In genomic region chr16:29009050-29009837, GRCh38 we compare ENCODE assay signal across 15 cellular contexts. TPM values are rescaled to one million over a fixed set of nuclear protein-coding genes. Genes with fewer than 3 reads are reported as not detected.
DNase-seq lines count a peak whose midpoint lies in the region; ATAC-seq and TF ChIP-seq lines count a peak whose summit lies in the region.
"Had no signal": no experiment of that assay in that cellular context is flagged by ENCODE, and none has a peak within 500 bp of the region (broad histone marks: within the 10 kb centered on the region; RNA-seq: fewer than 3 reads in every experiment).

No MANE protein-coding gene starts in this region.

- H3K27ac Mint-ChIP-seq in GM23338 (no peak overlapping the region), T-cell (peak overlapping the region; percentile 95 to 98)
- peak overlapping the region; percentile 92 for H3K27ac Mint-ChIP-seq in activated T-helper 2 cell treated with anti-CD3 and anti-CD28 coated beads, Interferon-gamma antibody, Interleukin-2, Interleukin-4, amounts not matched to agents 10 μg/mL and 5 μg/mL and 100 μg/mL, durations not matched to agents 14 hours and 24 hours and 36 hours
- H3K27ac Mint-ChIP-seq: brain had no signal

- no peaks in the 10 kb centered on the region for H3K36me3 Mint-ChIP-seq in GM23338 (ENCODE audit: low read depth)
- no peaks in the 10 kb centered on the region for H3K36me3 Mint-ChIP-seq in T-cell
- H3K36me3 Mint-ChIP-seq in activated T-helper 2 cell treated with anti-CD3 and anti-CD28 coated beads, Interferon-gamma antibody, Interleukin-2, Interleukin-4, amounts not matched to agents 10 μg/mL and 5 μg/mL and 100 μg/mL, durations not matched to agents 14 hours and 24 hours and 36 hours (ENCODE audit: low read depth) = no peaks in the 10 kb centered on the region
- H3K36me3 Mint-ChIP-seq: brain had no signal

- H3K9me2 ChIP-seq in GM23338 (ENCODE audit: insufficient read depth) = peaks cover 4% of the 10 kb centered on the region; the same call in 1 of the 2 replicates

- no peaks in the 10 kb centered on the region for H3F3A ChIP-seq in GM23338 (replicated peaks; ENCODE audit: low read depth)

- intact Hi-C loops in activated T-helper 2 cell treated with anti-CD3 and anti-CD28 coated beads, Interferon-gamma antibody, Interleukin-2, Interleukin-4, amounts not matched to agents 10 μg/mL and 5 μg/mL and 100 μg/mL, durations not matched to agents 14 hours and 24 hours and 36 hours (cut with micrococcal nuclease) = loop anchor here (1.0 to 5.0 kb wide), 5 partner anchors 11 to 58 kb away; partner anchors contain the start of genes NFATC2IP and SPNS1

- peak overlapping the region; percentile 86 for H2AFZ ChIP-seq in GM23338

- no peak overlapping the region for H3K27ac ChIP-seq in GM23338 (ENCODE audit: low read depth)

- POLR2A ChIA-PET in T-cell (lab: Charles Lee) = no interaction called here

- no peak for ATAC-seq in GM23338
- peak in 2 of 4 experiments; percentile 6 to 9 for ATAC-seq in T-cell (replicated peaks in 1 of 4)
- no peak for ATAC-seq in GM21447 (IDR thresholded peaks at IDR 0.05; ENCODE audit: unreplicated experiment)
- ATAC-seq in HG03097 (IDR thresholded peaks at IDR 0.05; ENCODE audit: low FRiP score, unreplicated experiment) = no peak

- no peaks in the 10 kb centered on the region for H4K20me1 ChIP-seq in GM23338 (replicated peaks; ENCODE audit: insufficient read depth)

- no peak for TF ChIP-seq CTCF in GM23338 (conservative IDR thresholded peaks at IDR 0.05; ENCODE audit: low read depth in 2 of 2)

- H3K4me3 Mint-ChIP-seq in GM23338 (no peak overlapping the region), T-cell (peak overlapping the region; percentile 49 to 74 (median 57))
- peak overlapping the region; percentile 60 for H3K4me3 Mint-ChIP-seq in activated T-helper 2 cell treated with anti-CD3 and anti-CD28 coated beads, Interferon-gamma antibody, Interleukin-2, Interleukin-4, amounts not matched to agents 10 μg/mL and 5 μg/mL and 100 μg/mL, durations not matched to agents 14 hours and 24 hours and 36 hours (ENCODE audit: low read depth)
- H3K4me3 Mint-ChIP-seq: brain had no signal

- no peaks in the 10 kb centered on the region for H3K4me1 ChIP-seq in GM23338 (ENCODE audit: insufficient read depth)

- H3K79me2 ChIP-seq in GM23338 (replicated peaks; ENCODE audit: insufficient read depth) = no peaks in the 10 kb centered on the region

- H3K4me1 Mint-ChIP-seq in GM23338 (peaks cover 4% of the 10 kb centered on the region; the same call in 2 of the 3 replicates), T-cell (peaks cover 72 to 83% (median 77%) of the 10 kb centered on the region in 3 donors)
- peaks cover 58% of the 10 kb centered on the region for H3K4me1 Mint-ChIP-seq in activated T-helper 2 cell treated with anti-CD3 and anti-CD28 coated beads, Interferon-gamma antibody, Interleukin-2, Interleukin-4, amounts not matched to agents 10 μg/mL and 5 μg/mL and 100 μg/mL, durations not matched to agents 14 hours and 24 hours and 36 hours (ENCODE audit: low read depth)
- H3K4me1 Mint-ChIP-seq: brain had no signal

- H3K4me2 ChIP-seq in GM23338 = no peak overlapping the region

- H3K27me3 Mint-ChIP-seq in GM23338 (ENCODE audit: insufficient read depth, low read depth, poor library complexity) (no peaks in the 10 kb centered on the region), T-cell (no peaks in the 10 kb centered on the region)
- no peaks in the 10 kb centered on the region for H3K27me3 Mint-ChIP-seq in activated T-helper 2 cell treated with anti-CD3 and anti-CD28 coated beads, Interferon-gamma antibody, Interleukin-2, Interleukin-4, amounts not matched to agents 10 μg/mL and 5 μg/mL and 100 μg/mL, durations not matched to agents 14 hours and 24 hours and 36 hours (ENCODE audit: low read depth)

- H3K9me3 Mint-ChIP-seq in GM23338 (no peaks in the 10 kb centered on the region), T-cell (no peaks in the 10 kb centered on the region)
- no peaks in the 10 kb centered on the region for H3K9me3 Mint-ChIP-seq in activated T-helper 2 cell treated with anti-CD3 and anti-CD28 coated beads, Interferon-gamma antibody, Interleukin-2, Interleukin-4, amounts not matched to agents 10 μg/mL and 5 μg/mL and 100 μg/mL, durations not matched to agents 14 hours and 24 hours and 36 hours
- H3K9me3 Mint-ChIP-seq: brain, IgD-negative memory B cell had no signal

- no peaks in the 10 kb centered on the region for H3K27me3 ChIP-seq in GM23338 (ENCODE audit: insufficient read depth)

- H3K36me3 ChIP-seq in GM23338 (ENCODE audit: insufficient read depth) = no peaks in the 10 kb centered on the region

- no peak overlapping the region for H3K4me3 ChIP-seq in GM23338

- DNase-seq in GM23338 (ENCODE audit: low spot score) = no peak
- peak in 5 of 34 experiments; percentile 14 to 37 (median 26) for DNase-seq in T-cell
- DNase-seq in activated T-helper 2 cell treated with anti-CD3 and anti-CD28 coated beads, Interferon-gamma antibody, Interleukin-2, Interleukin-4, amounts not matched to agents 10 μg/mL and 5 μg/mL and 100 μg/mL, durations not matched to agents 14 hours and 24 hours and 36 hours (ENCODE audit: low spot score) = no peak
- peak; percentile 55 for DNase-seq in stimulated activated CD4-positive, alpha-beta T cell treated with anti-CD3 and anti-CD28 coated beads, Interleukin-4, amount 100 ng/mL, for 1 hour
- DNase-seq in occipital lobe (lab: John Stamatoyannopoulos, UW) = no peak
- DNase-seq: COR-L47; effector CD8-positive, alpha-beta T cell; foreskin melanocyte; islet precursor cell; NCI-H1694 treated with DMSO at 0.1 percent for 48 hours; NK-92 treated with Interleukin-12 subunit alpha and Interleukin-12 subunit beta, amount 100 ng/mL, for 24 hours had no signal

- CTCF ChIA-PET in T-cell (lab: Charles Lee) = no interaction called here

TF ChIP-seq in GM23338, 12 proteins besides CTCF, POLR2A, EP300 and RAD21:
- TF ChIP-seq CREB1 (CRISPR knock-in tag; IDR thresholded peaks at IDR 0.05; ENCODE audit: low read depth) (no peak), STAT1 (IDR thresholded peaks at IDR 0.05; ENCODE audit: unreplicated experiment) (no peak)

RNA-seq across cellular contexts. Expression of gene LAT, which starts 24.4 kb away (rescaled TPM):
- total RNA-seq in GM23338 (2014; rRNA removed; shearing (Covaris generic)) = 0.19 and 2.4 TPM in 2 replicates
- 1.3 and 2.2 TPM in 2 replicates for polyA plus RNA-seq in GM23338 (2016; fragmentation: Nextera tagmentation; extraction: Ambion mirVana)
- total RNA-seq in T-cell (100 to 1,000 TPM; 237 to 440 (median 378) TPM), occipital lobe (0.62 TPM)
- total RNA-seq in activated T-helper 2 cell treated with anti-CD3 and anti-CD28 coated beads, Interferon-gamma antibody, Interleukin-2, Interleukin-4, amounts not matched to agents 10 μg/mL and 5 μg/mL and 100 μg/mL, durations not matched to agents 14 hours and 24 hours and 36 hours = 273 and 294 TPM in 2 replicates

RNA-seq across cellular contexts. Expression of gene SPNS1, which starts 34.7 kb away (rescaled TPM):
- 30.0 and 48.5 TPM in 2 replicates for total RNA-seq in GM23338 (2014; rRNA removed; shearing (Covaris generic))
- 37.2 and 38.0 TPM in 2 replicates for polyA plus RNA-seq in GM23338 (2016; fragmentation: Nextera tagmentation; extraction: Ambion mirVana)
- 10 to 100 TPM; 28.2 to 53.2 (median 47.7) TPM for total RNA-seq in T-cell
- 22.0 and 25.8 TPM in 2 replicates for total RNA-seq in activated T-helper 2 cell treated with anti-CD3 and anti-CD28 coated beads, Interferon-gamma antibody, Interleukin-2, Interleukin-4, amounts not matched to agents 10 μg/mL and 5 μg/mL and 100 μg/mL, durations not matched to agents 14 hours and 24 hours and 36 hours
- 17.8 TPM for total RNA-seq in occipital lobe

RNA-seq across cellular contexts. Expression of gene NFATC2IP, which starts 58.5 kb away (rescaled TPM):
- total RNA-seq in GM23338 (2014; rRNA removed; shearing (Covaris generic)) = 64.2 and 65.4 TPM in 2 replicates
- 22.8 and 23.5 TPM in 2 replicates for polyA plus RNA-seq in GM23338 (2016; fragmentation: Nextera tagmentation; extraction: Ambion mirVana)
- 100 to 1,000 TPM in 3 of 5 donors, 10 to 100 TPM in 2; 78.5 to 111 (median 100) TPM for total RNA-seq in T-cell
- total RNA-seq in activated T-helper 2 cell treated with anti-CD3 and anti-CD28 coated beads, Interferon-gamma antibody, Interleukin-2, Interleukin-4, amounts not matched to agents 10 μg/mL and 5 μg/mL and 100 μg/mL, durations not matched to agents 14 hours and 24 hours and 36 hours = 98.3 and 106 TPM in 2 replicates
- 19.8 TPM for total RNA-seq in occipital lobe

Comparison
In these comparisons a context has a peak if more than half of its experiments do, and no peak if none do; other contexts are left out.
1. RNA of gene LAT, which starts 24.4 kb away (total RNA-seq): 237 to 440 TPM in T-cell and 273 to 294 TPM in activated T-helper 2 cell treated with anti-CD3 and anti-CD28 coated beads, Interferon-gamma antibody, Interleukin-2, Interleukin-4, amounts not matched to agents 10 μg/mL and 5 μg/mL and 100 μg/mL, durations not matched to agents 14 hours and 24 hours and 36 hours; 0.19 to 2.4 TPM in GM23338 and 0.62 TPM in occipital lobe (single experiment); every median in the first group is over 10 times any median in the second.